Comparison of ENCODE assay signal across 27 cellular contexts in genomic region chr5:42274913-42275312, GRCh38.
DNase-seq lines count a peak whose midpoint lies in the region; ATAC-seq and TF ChIP-seq lines count a peak whose summit lies in the region.
"Had no signal": no experiment of that assay in that cellular context is flagged by ENCODE, and none has a peak within 500 bp of the region (broad histone marks: within the 10 kb centered on the region; RNA-seq: fewer than 3 reads in every experiment).

No MANE protein-coding gene starts in this region.

- no peaks in the 10 kb centered on the region for H3K4me1 ChIP-seq in effector memory CD4-positive, alpha-beta T cell (ENCODE audit: control insufficient read depth, insufficient read depth, low read length, poor library complexity, severe bottlenecking)
- H3K4me1 ChIP-seq: A549, Caco-2, heart right ventricle, upper lobe of left lung had no signal

- TF ChIP-seq RAD21 in Ishikawa (IDR thresholded peaks at IDR 0.05; ENCODE audit: low read depth), result no peak

- no peak for ATAC-seq in GM18498 (IDR thresholded peaks at IDR 0.05; ENCODE audit: unreplicated experiment)
- ATAC-seq: A549; activated T-cell treated with anti-CD3 and anti-CD28 coated beads, Interleukin-2, amount 50 U/mL, for 72 hours; GM12878; HCT116; heart right ventricle; left lobe of liver had no signal

- no peak overlapping the region for H3K27ac ChIP-seq in effector memory CD4-positive, alpha-beta T cell (ENCODE audit: insufficient read depth, low read length, poor library complexity, severe bottlenecking)
- H3K27ac ChIP-seq: A549, cardiac muscle cell, heart right ventricle, PC-9, upper lobe of left lung had no signal

- in situ Hi-C loops in astrocyte of the spinal cord (cut with HindIII; ENCODE audit: low sequenced_read_pairs), result no loop called here

- no peaks in the 10 kb centered on the region for H3K27me3 ChIP-seq in effector memory CD4-positive, alpha-beta T cell (replicated peaks; ENCODE audit: control insufficient read depth, insufficient read depth, low read length, poor library complexity, severe bottlenecking)
- H3K27me3 ChIP-seq: cardiac muscle cell, heart right ventricle, upper lobe of left lung had no signal

- no peaks in the 10 kb centered on the region for H3K9me3 ChIP-seq in effector memory CD4-positive, alpha-beta T cell (ENCODE audit: control insufficient read depth, low read length)
- H3K9me3 ChIP-seq: A549, Caco-2, heart right ventricle, upper lobe of left lung had no signal

- H3K4me3 ChIP-seq in astrocyte of the spinal cord (ENCODE audit: low read depth, low read length), result no peak overlapping the region
- no peak overlapping the region for H3K4me3 ChIP-seq in effector memory CD4-positive, alpha-beta T cell (ENCODE audit: insufficient read depth, low read depth, low read length, poor library complexity, severe bottlenecking)
- H3K4me3 ChIP-seq: A549, cardiac muscle cell, GM12878, heart right ventricle, PC-9, smooth muscle cell, upper lobe of left lung had no signal

- peak; percentile 4 for DNase-seq in COLO829 (ENCODE audit: low spot score)
- peak; percentile 8 for DNase-seq in astrocyte of the spinal cord (ENCODE audit: low read depth, low spot score)
- DNase-seq in foreskin melanocyte, result peak; percentile 9
- no peak for DNase-seq in HuH-7 (ENCODE audit: low spot score)
- DNase-seq in NCI-H2029 (lab: John Stamatoyannopoulos, UW), result no peak
- no peak for DNase-seq in effector memory CD4-positive, alpha-beta T cell
- DNase-seq: activated CD4-positive, alpha-beta T cell treated with anti-CD3 and anti-CD28 coated beads for 4 hours; activated naive CD4-positive, alpha-beta T cell treated with anti-CD3 and anti-CD28 coated beads for 36 hours; activated T-cell treated with anti-CD3 and anti-CD28 coated beads, Interleukin-2, amount 50 U/mL, for 72 hours; Caco-2; heart right ventricle; MM.1S; NCI-H1417 treated with DMSO at 0.1 percent for 48 hours; NCI-H510A; nucleus accumbens; PC-9; SIG-M5; stimulated activated CD4-positive, alpha-beta T cell treated with anti-CD3 and anti-CD28 coated beads, Interleukin-2, amount 100 ng/mL, for 24 hours; upper lobe of left lung had no signal

- TF ChIP-seq EP300 in Ishikawa (IDR thresholded peaks at IDR 0.05; ENCODE audit: borderline replicate concordance), result no peak

- no peak for TF ChIP-seq CTCF in astrocyte of the spinal cord (IDR thresholded peaks at IDR 0.05; ENCODE audit: low read depth, low read length)

- no peaks in the 10 kb centered on the region for H3K36me3 ChIP-seq in effector memory CD4-positive, alpha-beta T cell (ENCODE audit: control insufficient read depth, insufficient read depth, low read length)
- H3K36me3 ChIP-seq: cardiac muscle cell, heart right ventricle, upper lobe of left lung had no signal

TF ChIP-seq in Ishikawa, 13 proteins besides CTCF, POLR2A, EP300 and RAD21:
- TF ChIP-seq REST (IDR thresholded peaks at IDR 0.05; ENCODE audit: low read depth) (no peak), USF1 (IDR thresholded peaks at IDR 0.05) (peak; percentile 88), CEBPB (IDR thresholded peaks at IDR 0.05) (no peak), TCF12 (IDR thresholded peaks at IDR 0.05; ENCODE audit: low read depth) (no peak), FOXM1 (IDR thresholded peaks at IDR 0.05; ENCODE audit: borderline replicate concordance, low read depth) (no peak), NFIC (IDR thresholded peaks at IDR 0.05) (no peak), ZBTB7A (IDR thresholded peaks at IDR 0.05; ENCODE audit: low read depth) (no peak)

Comparison
In these comparisons a context has a peak if more than half of its experiments do, and no peak if none do; other contexts are left out.
1. DNase-seq: peak in COLO829 (single experiment), astrocyte of the spinal cord (single experiment) and foreskin melanocyte (single experiment); none in HuH-7 (single experiment), NCI-H2029 (single experiment) and effector memory CD4-positive, alpha-beta T cell (0 of 3).